1 cellular context compared by ENCODE assay signal in the genomic region with DNA sequence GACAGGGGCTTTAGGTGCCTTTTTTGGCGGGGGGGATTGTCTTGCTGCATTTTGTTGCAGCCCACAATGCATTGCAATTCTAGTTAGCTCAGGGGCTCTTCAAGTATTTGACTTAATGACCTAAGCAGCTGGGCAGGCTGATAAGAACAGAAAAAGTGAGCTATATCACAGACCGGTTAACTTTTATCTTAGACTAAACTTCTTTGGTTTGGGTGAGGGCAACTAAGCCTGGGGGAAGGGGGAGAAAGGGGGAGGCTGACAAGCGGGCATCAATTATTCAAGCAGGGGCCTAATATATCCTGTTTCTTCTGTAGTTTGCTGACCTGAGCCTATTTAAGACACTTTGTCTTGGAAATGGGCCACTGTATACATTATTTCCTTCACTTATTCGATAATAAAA.
A peak's percentile ranks its signal among the peaks of the same experiment; 100 is the strongest.
TF ChIP-seq lines count a peak whose summit lies in the region.

No MANE protein-coding gene starts in this region.

TF ChIP-seq in K562, 482 proteins besides CTCF, POLR2A, EP300 and RAD21 (continued from another document):
- TF ChIP-seq, protein P1, sequence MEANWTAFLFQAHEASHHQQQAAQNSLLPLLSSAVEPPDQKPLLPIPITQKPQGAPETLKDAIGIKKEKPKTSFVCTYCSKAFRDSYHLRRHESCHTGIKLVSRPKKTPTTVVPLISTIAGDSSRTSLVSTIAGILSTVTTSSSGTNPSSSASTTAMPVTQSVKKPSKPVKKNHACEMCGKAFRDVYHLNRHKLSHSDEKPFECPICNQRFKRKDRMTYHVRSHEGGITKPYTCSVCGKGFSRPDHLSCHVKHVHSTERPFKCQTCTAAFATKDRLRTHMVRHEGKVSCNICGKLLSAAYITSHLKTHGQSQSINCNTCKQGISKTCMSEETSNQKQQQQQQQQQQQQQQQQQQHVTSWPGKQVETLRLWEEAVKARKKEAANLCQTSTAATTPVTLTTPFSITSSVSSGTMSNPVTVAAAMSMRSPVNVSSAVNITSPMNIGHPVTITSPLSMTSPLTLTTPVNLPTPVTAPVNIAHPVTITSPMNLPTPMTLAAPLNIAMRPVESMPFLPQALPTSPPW (CRISPR knock-in tag; IDR thresholded peaks at IDR 0.05) = peak; percentile 89
- TF ChIP-seq, protein P2, sequence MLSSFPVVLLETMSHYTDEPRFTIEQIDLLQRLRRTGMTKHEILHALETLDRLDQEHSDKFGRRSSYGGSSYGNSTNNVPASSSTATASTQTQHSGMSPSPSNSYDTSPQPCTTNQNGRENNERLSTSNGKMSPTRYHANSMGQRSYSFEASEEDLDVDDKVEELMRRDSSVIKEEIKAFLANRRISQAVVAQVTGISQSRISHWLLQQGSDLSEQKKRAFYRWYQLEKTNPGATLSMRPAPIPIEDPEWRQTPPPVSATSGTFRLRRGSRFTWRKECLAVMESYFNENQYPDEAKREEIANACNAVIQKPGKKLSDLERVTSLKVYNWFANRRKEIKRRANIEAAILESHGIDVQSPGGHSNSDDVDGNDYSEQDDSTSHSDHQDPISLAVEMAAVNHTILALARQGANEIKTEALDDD (IDR thresholded peaks at IDR 0.05) = peak; percentile 75
- TF ChIP-seq NR4A1 (CRISPR knock-in tag; IDR thresholded peaks at IDR 0.05) (no peak), NR4A1 (tag; IDR thresholded peaks at IDR 0.05) (no peak), SUPT5H (IDR thresholded peaks at IDR 0.05) (no peak), NCOR1 (IDR thresholded peaks at IDR 0.05) (no peak), ZNF764 (CRISPR knock-in tag; IDR thresholded peaks at IDR 0.05; ENCODE audit: low read depth) (no peak), TAL1 (IDR thresholded peaks at IDR 0.05) (peak; percentile 32; the same call in 1 of the 2 replicates)
